10 cellular contexts compared by ENCODE assay signal in genomic region chr11:20243974-20244373, GRCh38.
DNase-seq lines count a peak whose midpoint lies in the region; TF ChIP-seq lines count a peak whose summit lies in the region.
"Had no signal": no experiment of that assay in that cellular context is flagged by ENCODE, and none has a peak within 500 bp of the region (broad histone marks: within the 10 kb centered on the region; RNA-seq: fewer than 3 reads in every experiment).

No MANE protein-coding gene starts in this region.

- peaks cover 4 to 12% (median 12%) of the 10 kb centered on the region in 5 experiments for H3K9me3 Mint-ChIP-seq in brain
- no peaks in the 10 kb centered on the region for H3K9me3 Mint-ChIP-seq in neural crest cell

- H3K4me1 Mint-ChIP-seq in brain, result peaks cover 29% of the 10 kb centered on the region
- H3K4me1 Mint-ChIP-seq in neural crest cell, result peaks cover 10% of the 10 kb centered on the region
- H3K4me1 Mint-ChIP-seq: stimulated activated naive CD8-positive, alpha-beta T cell treated with anti-CD3 and anti-CD28 coated beads, Interleukin-15, amount 100 ng/mL, for 72 hours had no signal

- H3K4me3 Mint-ChIP-seq in brain, result no peak overlapping the region
- H3K4me3 Mint-ChIP-seq in neural crest cell, result no peak overlapping the region
- H3K4me3 Mint-ChIP-seq: effector memory CD8-positive, alpha-beta T cell; stimulated activated naive CD8-positive, alpha-beta T cell treated with anti-CD3 and anti-CD28 coated beads, Interleukin-15, amount 100 ng/mL, for 72 hours had no signal

- H3K4me3 ChIP-seq in DOHH2 (ENCODE audit: low read length), result no peak overlapping the region
- no peak overlapping the region for H3K4me3 ChIP-seq in Karpas-422 (ENCODE audit: low read length)
- no peak overlapping the region for H3K4me3 ChIP-seq in MG63

- H4K20me1 ChIP-seq in DOHH2 (ENCODE audit: control insufficient read depth, insufficient read depth, low read depth, low read length) (no peaks in the 10 kb centered on the region), Karpas-422 (ENCODE audit: insufficient read depth, low read depth, low read length) (no peaks in the 10 kb centered on the region)

- H3K27me3 Mint-ChIP-seq in brain, result peaks cover 33% of the 10 kb centered on the region
- peaks cover 63% of the 10 kb centered on the region for H3K27me3 Mint-ChIP-seq in neural crest cell (ENCODE audit: low read depth)

- peak; percentile 47 for DNase-seq in Karpas-422
- no peak for DNase-seq in neural crest cell (ENCODE audit: low read depth, low spot score)
- no peak for DNase-seq in MG63
- no peak for DNase-seq in NCI-H2227 (lab: John Stamatoyannopoulos, UW; ENCODE audit: unreplicated experiment)
- no peak for DNase-seq in superior temporal gyrus (ENCODE audit: extremely low spot score)
- DNase-seq: effector memory CD8-positive, alpha-beta T cell; stimulated activated naive CD8-positive, alpha-beta T cell treated with anti-CD3 and anti-CD28 coated beads, Interleukin-15, amount 100 ng/mL, for 72 hours; T-helper 9 cell had no signal

- H3K9me2 ChIP-seq in DOHH2 (replicated peaks; ENCODE audit: control insufficient read depth, low read length) (no peaks in the 10 kb centered on the region), Karpas-422 (replicated peaks; ENCODE audit: insufficient read depth, low read length) (no peaks in the 10 kb centered on the region)

- no peaks in the 10 kb centered on the region for H3F3A ChIP-seq in DOHH2 (ENCODE audit: control insufficient read depth, insufficient read depth)

- H3K79me2 ChIP-seq in DOHH2 (ENCODE audit: control insufficient read depth, low read length) (no peaks in the 10 kb centered on the region), Karpas-422 (ENCODE audit: low read length) (no peaks in the 10 kb centered on the region)

- H3K4me1 ChIP-seq in DOHH2 (ENCODE audit: control insufficient read depth, low read length) (no peaks in the 10 kb centered on the region), Karpas-422 (ENCODE audit: low read length) (no peaks in the 10 kb centered on the region)

- no peak overlapping the region for H2AFZ ChIP-seq in Karpas-422 (ENCODE audit: low read length)

- H3K4me2 ChIP-seq in DOHH2 (ENCODE audit: low read length) (no peak overlapping the region), Karpas-422 (ENCODE audit: low read depth, low read length, poor library complexity, severe bottlenecking) (no peak overlapping the region)

- no peak overlapping the region for H3K9ac ChIP-seq in Karpas-422 (ENCODE audit: low read length)

- H3K27ac ChIP-seq in DOHH2 (ENCODE audit: low read depth, low read length) (no peak overlapping the region), Karpas-422 (ENCODE audit: low read length) (no peak overlapping the region)

- H3K9me3 ChIP-seq in DOHH2 (ENCODE audit: control insufficient read depth, insufficient read depth, low read length), result no peaks in the 10 kb centered on the region
- H3K9me3 ChIP-seq in Karpas-422 (ENCODE audit: low read length), result no peaks in the 10 kb centered on the region
- no peaks in the 10 kb centered on the region for H3K9me3 ChIP-seq in MG63

- H3K27ac Mint-ChIP-seq in brain (no peak overlapping the region), neural crest cell (ENCODE audit: unreplicated experiment) (no peak overlapping the region)
- H3K27ac Mint-ChIP-seq: effector memory CD8-positive, alpha-beta T cell; stimulated activated naive CD8-positive, alpha-beta T cell treated with anti-CD3 and anti-CD28 coated beads, Interleukin-15, amount 100 ng/mL, for 72 hours had no signal

- no peaks in the 10 kb centered on the region for H3K36me3 ChIP-seq in DOHH2 (ENCODE audit: control insufficient read depth, low read length)
- H3K36me3 ChIP-seq in Karpas-422 (ENCODE audit: insufficient read depth, low read length), result no peaks in the 10 kb centered on the region
- H3K36me3 ChIP-seq in MG63, result no peaks in the 10 kb centered on the region

- peak; percentile 56 for TF ChIP-seq CTCF in DOHH2 (IDR thresholded peaks at IDR 0.05; ENCODE audit: low read depth, low read length, poor library complexity, severe bottlenecking)
- TF ChIP-seq CTCF in brain (conservative IDR thresholded peaks at IDR 0.05), result peak; percentile 32 to 44
- TF ChIP-seq CTCF in neural crest cell (conservative IDR thresholded peaks at IDR 0.05), result peak; percentile 55

- H3K36me3 Mint-ChIP-seq in brain, result no peaks in the 10 kb centered on the region
- H3K36me3 Mint-ChIP-seq in neural crest cell (ENCODE audit: low read depth), result peaks cover 3% of the 10 kb centered on the region

- H3K27me3 ChIP-seq in DOHH2 (ENCODE audit: control insufficient read depth, low read length) (no peaks in the 10 kb centered on the region), Karpas-422 (ENCODE audit: low read length) (no peaks in the 10 kb centered on the region), MG63 (0 out of 2 replicates have a peak, but pooled peaks cover 4% of the 10 kb centered on the region)
